ENCODE assay signal across 17 cellular contexts in genomic region chr10:124059552-124059951, GRCh38. TPM values are rescaled to one million over a fixed set of nuclear protein-coding genes. Genes with fewer than 3 reads are reported as not detected.
DNase-seq lines count a peak whose midpoint lies in the region; ATAC-seq and TF ChIP-seq lines count a peak whose summit lies in the region.
"Had no signal": no experiment of that assay in that cellular context is flagged by ENCODE, and none has a peak within 500 bp of the region (broad histone marks: within the 10 kb centered on the region; RNA-seq: fewer than 3 reads in every experiment).

No MANE protein-coding gene starts in this region.

- TF ChIP-seq CTCF in glutamatergic neuron (IDR thresholded peaks at IDR 0.05; ENCODE audit: partially characterized antibody, unreplicated experiment) (no peak), GM20000 (IDR thresholded peaks at IDR 0.05; ENCODE audit: extremely low read depth, missing control alignments) (no peak)

- peak; percentile 48 for DNase-seq in DMS 273 (lab: John Stamatoyannopoulos, UW; ENCODE audit: unreplicated experiment)
- DNase-seq in DMS 273 treated with DMSO at 0.1 percent for 48 hours (lab: John Stamatoyannopoulos, UW): no peak
- no peak for DNase-seq in glutamatergic neuron
- DNase-seq in posterior vena cava (ENCODE audit: low spot score): peak; percentile 20
- no peak for DNase-seq in GM20000 (ENCODE audit: low spot score)
- DNase-seq in mucosa of gallbladder (ENCODE audit: low spot score): no peak
- DNase-seq: AML-193; CD4-positive, CD25-positive, alpha-beta regulatory T cell; DMS79; GOT3; H9 had no signal

- H3K4me1 Mint-ChIP-seq in glutamatergic neuron (ENCODE audit: low read depth, unreplicated experiment): peaks cover 19% of the 10 kb centered on the region

- H3K9me3 Mint-ChIP-seq in glutamatergic neuron (ENCODE audit: unreplicated experiment): peaks cover 3% of the 10 kb centered on the region
- H3K9me3 Mint-ChIP-seq: H9 had no signal

- no peaks in the 10 kb centered on the region for H3K36me3 Mint-ChIP-seq in glutamatergic neuron (ENCODE audit: unreplicated experiment)
- H3K36me3 Mint-ChIP-seq: CD4-positive, CD25-positive, alpha-beta regulatory T cell had no signal

- intact Hi-C loops in posterior vena cava (cut with DNase I): no loop called here

- peaks cover 5% of the 10 kb centered on the region for H3K27me3 Mint-ChIP-seq in glutamatergic neuron (ENCODE audit: unreplicated experiment)

- H3K27ac Mint-ChIP-seq in glutamatergic neuron (ENCODE audit: unreplicated experiment): peak overlapping the region; percentile 64
- H3K27ac Mint-ChIP-seq: CD4-positive, CD25-positive, alpha-beta regulatory T cell; H9 had no signal

- H3K27ac ChIP-seq in angular gyrus (ENCODE audit: low read depth, low read length): peak overlapping the region; percentile 30
- H3K27ac ChIP-seq: 22Rv1 had no signal

- no peak overlapping the region for H3K4me3 Mint-ChIP-seq in glutamatergic neuron (ENCODE audit: unreplicated experiment)
- H3K4me3 Mint-ChIP-seq: CD4-positive, CD25-positive, alpha-beta regulatory T cell; H9 had no signal

- ATAC-seq in GM19452 (IDR thresholded peaks at IDR 0.05; ENCODE audit: unreplicated experiment): no peak
- ATAC-seq: GM12878, HepG2 had no signal

RNA-seq across cellular contexts. Expression of gene CHST15, which starts 33.8 kb away (rescaled TPM):
- total RNA-seq in glutamatergic neuron (ENCODE audit: unreplicated experiment): 2.4 TPM
- 10 to 100 TPM; 25.8 to 30.1 TPM for total RNA-seq in posterior vena cava
- 23.5 TPM for total RNA-seq in mucosa of gallbladder
- total RNA-seq: G401 had no signal

Comparison
In these comparisons a context has a peak if more than half of its experiments do, and no peak if none do; other contexts are left out.
1. DNase-seq: peak in DMS 273 (single experiment) and posterior vena cava (single experiment); none in DMS 273 treated with DMSO at 0.1 percent for 48 hours (single experiment), glutamatergic neuron (single experiment), GM20000 (single experiment) and mucosa of gallbladder (single experiment).